ENCODE assay signal across 18 cellular contexts in genomic region chr11:33636104-33636503, GRCh38.
A peak's percentile ranks its signal among the peaks of the same experiment; 100 is the strongest.
DNase-seq lines count a peak whose midpoint lies in the region; ATAC-seq and TF ChIP-seq lines count a peak whose summit lies in the region.
"Had no signal": no experiment of that assay in that cellular context is flagged by ENCODE, and none has a peak within 500 bp of the region (broad histone marks: within the 10 kb centered on the region; RNA-seq: fewer than 3 reads in every experiment).

No MANE protein-coding gene starts in this region.

- H3K36me3 ChIP-seq in lower lobe of right lung (no peaks in the 10 kb centered on the region), heart right ventricle (no peaks in the 10 kb centered on the region)
- H3K36me3 ChIP-seq: BE2C, suprapubic skin had no signal

- H3K9me3 ChIP-seq in lower lobe of right lung (no peaks in the 10 kb centered on the region), heart right ventricle (peaks cover 0 to 8% (median 0%) of the 10 kb centered on the region in 11 donors)
- H3K9me3 ChIP-seq: BE2C, suprapubic skin had no signal

- DNase-seq in EL (peak; percentile 35), MV-4-11 (lab: John Stamatoyannopoulos, UW) (peak; percentile 65), cardiac fibroblast (ENCODE audit: low read depth in 2 of 2) (peak; percentile 80 to 94), lower lobe of right lung (peak; percentile 56), midbrain (lab: John Stamatoyannopoulos, UW) (no peak), NCI-H2196 (lab: John Stamatoyannopoulos, UW; ENCODE audit: unreplicated experiment) (no peak), heart right ventricle (no peak)
- DNase-seq in activated CD4-positive, alpha-beta T cell treated with anti-CD3 and anti-CD28 coated beads for 48 hours = no peak
- DNase-seq: activated CD4-positive, alpha-beta T cell treated with anti-CD3 and anti-CD28 coated beads for 36 hours; activated T-cell treated with anti-CD3 and anti-CD28 coated beads for 4 hours; BE2C; caudate nucleus; DMS153; effector CD8-positive, alpha-beta T cell; immature natural killer cell; NCI-H774; Right ventricle myocardium superior had no signal

- H3K4me3 ChIP-seq in cardiac fibroblast (replicated peaks in 1 of 2; ENCODE audit: low read depth in 2 of 2, low read length in 2 of 2) (no peak overlapping the region), lower lobe of right lung (no peak overlapping the region), heart right ventricle (no peak overlapping the region)
- H3K4me3 ChIP-seq: suprapubic skin had no signal

- no peaks in the 10 kb centered on the region for H3K4me1 ChIP-seq in lower lobe of right lung
- H3K4me1 ChIP-seq in heart right ventricle = peaks cover 0 to 18% (median 9%) of the 10 kb centered on the region in 9 donors
- H3K4me1 ChIP-seq: BE2C, suprapubic skin had no signal

- peak; percentile 9 for TF ChIP-seq CTCF in cardiac fibroblast (IDR thresholded peaks at IDR 0.05; ENCODE audit: low read depth, low read length)
- no peak for TF ChIP-seq CTCF in lower lobe of right lung (IDR thresholded peaks at IDR 0.05)
- no peak for TF ChIP-seq CTCF in heart right ventricle (IDR thresholded peaks at IDR 0.05)

- WGBS in heart right ventricle, 2 donors = 88 to 91% methylated on average over 6 of the region's 6 CpGs

- intact Hi-C loops in lower lobe of right lung (cut with DNase I) = no loop called here
- intact Hi-C loops in heart right ventricle (cut with DNase I) = no loop called here

- H3K27me3 ChIP-seq in lower lobe of right lung (ENCODE audit: low read depth) = peaks cover 12% of the 10 kb centered on the region
- no peaks in the 10 kb centered on the region for H3K27me3 ChIP-seq in heart right ventricle
- H3K27me3 ChIP-seq: BE2C, suprapubic skin had no signal

- no peak overlapping the region for H3K27ac ChIP-seq in lower lobe of right lung
- no peak overlapping the region for H3K27ac ChIP-seq in heart right ventricle
- H3K27ac ChIP-seq: suprapubic skin had no signal

- ATAC-seq in lower lobe of right lung (peak; percentile 49 to 57), heart right ventricle (no peak)
- ATAC-seq: activated CD4-positive, alpha-beta T cell treated with anti-CD3 and anti-CD28 coated beads for 36 hours had no signal

Comparison
In these comparisons a context has a peak if more than half of its experiments do, and no peak if none do; other contexts are left out.
1. DNase-seq: peak in EL (single experiment), MV-4-11 (single experiment), cardiac fibroblast (2 of 2) and lower lobe of right lung (single experiment); none in activated CD4-positive, alpha-beta T cell treated with anti-CD3 and anti-CD28 coated beads for 48 hours (single experiment), midbrain (single experiment), NCI-H2196 (single experiment) and heart right ventricle (0 of 2).
2. ATAC-seq: peak in lower lobe of right lung (2 of 2); none in heart right ventricle (0 of 8).